Comparison of ENCODE assay signal across 13 cellular contexts in genomic region chr4:41525129-41525528, GRCh38. TPM values are rescaled to one million over a fixed set of nuclear protein-coding genes. Genes with fewer than 3 reads are reported as not detected.
DNase-seq lines count a peak whose midpoint lies in the region; ATAC-seq, FAIRE-seq and TF ChIP-seq lines count a peak whose summit lies in the region.
"Had no signal": no experiment of that assay in that cellular context is flagged by ENCODE, and none has a peak within 500 bp of the region (broad histone marks: within the 10 kb centered on the region; RNA-seq: fewer than 3 reads in every experiment).

No MANE protein-coding gene starts in this region.

- no peak overlapping the region for H3K4me3 ChIP-seq in fibroblast of lung (replicated peaks in 1 of 4; ENCODE audit: control extremely low read depth in 1 of 4, insufficient read depth in 1 of 4, low read depth in 3 of 4, low read length in 4 of 4)
- H3K4me3 ChIP-seq in Peyer's patch: no peak overlapping the region
- H3K4me3 ChIP-seq: upper lobe of left lung had no signal

- H2AFZ ChIP-seq in fibroblast of lung (ENCODE audit: low read length): no peak overlapping the region

- no peaks in the 10 kb centered on the region for H3K79me2 ChIP-seq in fibroblast of lung (ENCODE audit: control insufficient read depth, insufficient read depth, low read length)

- H4K20me1 ChIP-seq in fibroblast of lung (ENCODE audit: control insufficient read depth, extremely low read depth, insufficient read depth, low read length): no peaks in the 10 kb centered on the region

- H3K27me3 ChIP-seq in fibroblast of lung (ENCODE audit: control insufficient read depth, insufficient read depth, low read length) (no peaks in the 10 kb centered on the region), Peyer's patch (no peaks in the 10 kb centered on the region)
- H3K27me3 ChIP-seq: upper lobe of left lung had no signal

- H3K4me1 ChIP-seq in fibroblast of lung (ENCODE audit: control insufficient read depth, extremely low read depth, insufficient read depth, low read length): no peaks in the 10 kb centered on the region
- no peaks in the 10 kb centered on the region for H3K4me1 ChIP-seq in Peyer's patch

- TF ChIP-seq CTCF in fibroblast of lung (conservative IDR thresholded peaks at IDR 0.05 in 1 of 2, IDR thresholded peaks at IDR 0.05 in 1 of 2; ENCODE audit: low read depth in 1 of 2, low read length in 2 of 2) (no peak), mesothelial cell of epicardium (IDR thresholded peaks at IDR 0.05; ENCODE audit: unreplicated experiment) (no peak), Peyer's patch (IDR thresholded peaks at IDR 0.05) (no peak)

- H3K4me2 ChIP-seq in fibroblast of lung (ENCODE audit: extremely low read depth, insufficient read depth, low read length): no peak overlapping the region

- H3K27ac Mint-ChIP-seq in mesothelial cell of epicardium: peak overlapping the region; percentile 83
- H3K27ac Mint-ChIP-seq: activated naive CD4-positive, alpha-beta T cell treated with anti-CD3 and anti-CD28 coated beads, Interleukin-2, amount 50 U/mL, for 24 hours had no signal

- ATAC-seq in GM19351 (IDR thresholded peaks at IDR 0.05; ENCODE audit: unreplicated experiment): no peak

- H3K36me3 Mint-ChIP-seq in mesothelial cell of epicardium: peaks cover 5% of the 10 kb centered on the region
- H3K36me3 Mint-ChIP-seq: activated naive CD4-positive, alpha-beta T cell treated with anti-CD3 and anti-CD28 coated beads, Interleukin-2, amount 50 U/mL, for 24 hours had no signal

- H3K9me3 ChIP-seq in fibroblast of lung (ENCODE audit: control insufficient read depth, insufficient read depth, low read depth, low read length): no peaks in the 10 kb centered on the region
- H3K9me3 ChIP-seq in Peyer's patch: no peaks in the 10 kb centered on the region
- H3K9me3 ChIP-seq: upper lobe of left lung had no signal

- H3K9me3 Mint-ChIP-seq in mesothelial cell of epicardium: peaks cover 3% of the 10 kb centered on the region

- peaks cover 45% of the 10 kb centered on the region for H3K4me1 Mint-ChIP-seq in mesothelial cell of epicardium
- H3K4me1 Mint-ChIP-seq: activated naive CD4-positive, alpha-beta T cell treated with anti-CD3 and anti-CD28 coated beads, Interleukin-2, amount 50 U/mL, for 24 hours had no signal

- FAIRE-seq in RCC 7860 (lab: Jason Lieb, UNC): no peak

- H3K4me3 Mint-ChIP-seq in mesothelial cell of epicardium: no peak overlapping the region
- H3K4me3 Mint-ChIP-seq: activated naive CD4-positive, alpha-beta T cell treated with anti-CD3 and anti-CD28 coated beads, Interleukin-2, amount 50 U/mL, for 24 hours had no signal

- no peak overlapping the region for H3K9ac ChIP-seq in fibroblast of lung (ENCODE audit: insufficient read depth, low read length)

- H3K27ac ChIP-seq in fibroblast of lung (ENCODE audit: insufficient read depth, low read length) (no peak overlapping the region), Peyer's patch (no peak overlapping the region)
- H3K27ac ChIP-seq: upper lobe of left lung had no signal

- no peak for TF ChIP-seq POLR2A in Peyer's patch (IDR thresholded peaks at IDR 0.05)

- no peaks in the 10 kb centered on the region for H3K36me3 ChIP-seq in fibroblast of lung (ENCODE audit: control insufficient read depth, insufficient read depth, low read length)
- H3K36me3 ChIP-seq in Peyer's patch: no peaks in the 10 kb centered on the region
- H3K36me3 ChIP-seq: upper lobe of left lung had no signal

- H3K27me3 Mint-ChIP-seq in mesothelial cell of epicardium (ENCODE audit: low read depth): no peaks in the 10 kb centered on the region
- H3K27me3 Mint-ChIP-seq: activated naive CD4-positive, alpha-beta T cell treated with anti-CD3 and anti-CD28 coated beads, Interleukin-2, amount 50 U/mL, for 24 hours had no signal

- DNase-seq in ELR (ENCODE audit: low read depth) (peak; percentile 84), RCC 7860 (ENCODE audit: low spot score) (peak; percentile 18), fibroblast of lung (ENCODE audit: low read depth in 2 of 2) (peak; percentile 50 to 99), mesothelial cell of epicardium (ENCODE audit: low spot score in 2 of 2, unreplicated experiment in 2 of 2) (no peak), Peyer's patch (no peak), NCI-H1694 (lab: John Stamatoyannopoulos, UW) (no peak), C1 segment of cervical spinal cord (lab: John Stamatoyannopoulos, UW) (no peak)
- DNase-seq: activated CD4-positive, alpha-beta T cell treated with anti-CD3 and anti-CD28 coated beads, Interleukin-2, amount 50 U/mL, for 1 hour; glutamatergic neuron; NCI-H1694 treated with DMSO at 0.1 percent for 48 hours had no signal

RNA-seq across cellular contexts. Expression of gene LIMCH1, which starts 12.8 kb away (rescaled TPM):
- total RNA-seq in fibroblast of lung: 2.8 and 6.2 TPM in 2 replicates
- 2.3 and 4.6 TPM in 2 replicates for polyA plus RNA-seq in fibroblast of lung
- polyA plus RNA-seq in fibroblast of lung (2012): 0.83 and 2.1 TPM in 2 replicates
- 1.3 and 4.9 TPM in 2 replicates for polyA minus RNA-seq in fibroblast of lung (ENCODE audit: low replicate concordance)
- total RNA-seq in mesothelial cell of epicardium: 65.1 to 66.8 TPM (median 65.2 TPM) in 3 replicates
- total RNA-seq in Peyer's patch: 10 to 100 TPM; 11.1 to 56.9 (median 20.4) TPM

Comparison
In these comparisons a context has a peak if more than half of its experiments do, and no peak if none do; other contexts are left out.
1. DNase-seq: peak in ELR (single experiment), RCC 7860 (single experiment) and fibroblast of lung (2 of 2); none in mesothelial cell of epicardium (0 of 2), Peyer's patch (0 of 3), NCI-H1694 (single experiment) and C1 segment of cervical spinal cord (0 of 14).